Comparison of ENCODE assay signal across 8 cellular contexts in the genomic region with DNA sequence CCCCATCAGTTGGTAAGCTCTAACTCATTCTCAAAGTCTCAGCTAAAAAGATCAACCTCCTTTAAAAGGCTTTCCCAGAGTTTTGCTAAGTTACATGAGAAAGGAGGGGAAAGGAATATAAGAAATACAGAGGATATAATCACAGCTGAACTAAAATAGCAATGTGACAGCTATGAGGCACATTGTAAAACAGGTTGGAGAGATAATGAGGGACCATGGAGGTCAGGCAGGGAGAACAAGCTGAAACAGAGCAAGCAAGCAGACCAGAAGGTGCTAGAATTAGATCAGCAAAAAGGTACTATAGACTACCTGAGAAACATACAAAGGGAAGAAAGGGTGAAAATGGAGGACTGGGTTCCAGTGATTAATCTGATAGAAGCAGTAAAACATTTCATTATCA. TPM values are rescaled to one million over a fixed set of nuclear protein-coding genes. Genes with fewer than 3 reads are reported as not detected.
"Had no signal": no experiment of that assay in that cellular context is flagged by ENCODE, and none has a peak within 500 bp of the region (broad histone marks: within the 10 kb centered on the region; RNA-seq: fewer than 3 reads in every experiment).

No MANE protein-coding gene starts in this region.

- H3K27ac Mint-ChIP-seq: HFFc6, IgD-negative memory B cell had no signal

- DNase-seq: GOT3, H7, HFFc6 had no signal

- H3K4me3 Mint-ChIP-seq: HFFc6, IgD-negative memory B cell had no signal

- H3K27me3 Mint-ChIP-seq: IgD-negative memory B cell had no signal

- FAIRE-seq: HepG2 had no signal

- H3K4me3 ChIP-seq: HAP-1 had no signal

- H3K9me3 ChIP-seq: HAP-1 had no signal

- H3K27ac ChIP-seq: HL-60 had no signal

- H3K36me3 ChIP-seq: HAP-1 had no signal

- ATAC-seq: HCT116, HepG2 had no signal

- H3K9me3 Mint-ChIP-seq: HFFc6, IgD-negative memory B cell had no signal

RNA-seq across cellular contexts. Expression of a gene that starts 28.8 kb away (rescaled TPM):
- polyA plus RNA-seq: IgD-negative memory B cell had no signal
